9 cellular contexts compared by ENCODE assay signal in genomic region chr11:36306888-36307287, GRCh38. TPM values are rescaled to one million over a fixed set of nuclear protein-coding genes. Genes with fewer than 3 reads are reported as not detected.
DNase-seq lines count a peak whose midpoint lies in the region; ATAC-seq and TF ChIP-seq lines count a peak whose summit lies in the region.
"Had no signal": no experiment of that assay in that cellular context is flagged by ENCODE, and none has a peak within 500 bp of the region (broad histone marks: within the 10 kb centered on the region; RNA-seq: fewer than 3 reads in every experiment).

No MANE protein-coding gene starts in this region.

- no peak overlapping the region for H3K27ac Mint-ChIP-seq in CD4-positive, alpha-beta T cell
- H3K27ac Mint-ChIP-seq: activated naive CD4-positive, alpha-beta T cell treated with anti-CD3 and anti-CD28 coated beads, Interleukin-2, amount 50 U/mL, for 24 hours had no signal

- ATAC-seq in CD4-positive, alpha-beta T cell (ENCODE audit: poor library complexity), result no peak
- peak; percentile 66 for ATAC-seq in HG03175 (IDR thresholded peaks at IDR 0.05; ENCODE audit: unreplicated experiment)
- no peak for ATAC-seq in HG02610 (IDR thresholded peaks at IDR 0.05; ENCODE audit: unreplicated experiment)
- no peak for ATAC-seq in Right ventricle myocardium inferior

- no peak for DNase-seq in CD4-positive, alpha-beta T cell
- peak; percentile 18 for DNase-seq in WERI-Rb-1
- DNase-seq in activated CD4-positive, CD25-positive, alpha-beta regulatory T cell (lab: John Stamatoyannopoulos, UW), result no peak
- DNase-seq in cerebellum (ENCODE audit: low spot score), result no peak
- no peak for DNase-seq in Right ventricle myocardium inferior (ENCODE audit: missing footprints)

- CTCF ChIA-PET in CD4-positive, alpha-beta T cell (lab: Charles Lee), result no interaction called here

- peaks cover 22% of the 10 kb centered on the region for H3K27me3 Mint-ChIP-seq in CD4-positive, alpha-beta T cell

- H3K4me1 Mint-ChIP-seq in CD4-positive, alpha-beta T cell (ENCODE audit: low read depth), result peaks cover 7% of the 10 kb centered on the region
- H3K4me1 Mint-ChIP-seq: activated naive CD4-positive, alpha-beta T cell treated with anti-CD3 and anti-CD28 coated beads, Interleukin-2, amount 50 U/mL, for 24 hours had no signal

- POLR2A ChIA-PET in CD4-positive, alpha-beta T cell (lab: Charles Lee), result no interaction called here

- H3K9me3 Mint-ChIP-seq in CD4-positive, alpha-beta T cell, result no peaks in the 10 kb centered on the region
- H3K9me3 Mint-ChIP-seq: activated naive CD4-positive, alpha-beta T cell treated with anti-CD3 and anti-CD28 coated beads, Interleukin-2, amount 50 U/mL, for 24 hours had no signal

- peak; percentile 64 to 68 for TF ChIP-seq RAD21 in liver (IDR thresholded peaks at IDR 0.05)

- H3K36me3 ChIP-seq in WERI-Rb-1 (no peaks in the 10 kb centered on the region), liver (ENCODE audit: control insufficient read depth in 4 of 4, insufficient read depth in 3 of 4, low read depth in 1 of 4, low read length in 3 of 4) (no peaks in the 10 kb centered on the region)

- no peak overlapping the region for H3K9ac ChIP-seq in liver (ENCODE audit: low read depth in 1 of 2, low read length in 2 of 2)

- no peaks in the 10 kb centered on the region for H3K36me3 Mint-ChIP-seq in CD4-positive, alpha-beta T cell (ENCODE audit: low read depth)
- H3K36me3 Mint-ChIP-seq: activated naive CD4-positive, alpha-beta T cell treated with anti-CD3 and anti-CD28 coated beads, Interleukin-2, amount 50 U/mL, for 24 hours had no signal

- no peaks in the 10 kb centered on the region for H3K4me1 ChIP-seq in liver (ENCODE audit: control insufficient read depth in 4 of 4, insufficient read depth in 4 of 4, low read length in 3 of 4)

- TF ChIP-seq CTCF in CD4-positive, alpha-beta T cell (IDR thresholded peaks at IDR 0.05), result peak; percentile 33
- TF ChIP-seq CTCF in WERI-Rb-1 (IDR thresholded peaks at IDR 0.05; ENCODE audit: low read depth, low read length), result peak; percentile 40; the same call in 1 of the 2 replicates
- peak; percentile 33 for TF ChIP-seq CTCF in liver (IDR thresholded peaks at IDR 0.05; ENCODE audit: low read depth, low read length, missing input control)

- intact Hi-C loops in CD4-positive, alpha-beta T cell (cut with DNase I, micrococcal nuclease), result loop anchor here in 1 of 2 experiments (1.0 to 5.0 kb wide), 2 partner anchors 171 to 185 kb away; no protein-coding TSS in a partner anchor
- intact Hi-C loops in Right ventricle myocardium inferior (cut with DNase I), result no loop called here

- WGBS in liver, result 40% methylated on average over 3 of the region's 3 CpGs

- H3K4me3 ChIP-seq in WERI-Rb-1 (ENCODE audit: low read depth, low read length) (no peak overlapping the region), liver (ENCODE audit: low read depth in 1 of 3, low read length in 3 of 3) (no peak overlapping the region)

- H3K9me3 ChIP-seq in CD4-positive, alpha-beta T cell (ENCODE audit: control insufficient read depth, low read length), result no peaks in the 10 kb centered on the region
- no peaks in the 10 kb centered on the region for H3K9me3 ChIP-seq in WERI-Rb-1 (ENCODE audit: severe bottlenecking)
- H3K9me3 ChIP-seq in liver (ENCODE audit: control insufficient read depth in 4 of 4, low read length in 3 of 4), result no peaks in the 10 kb centered on the region

- no peaks in the 10 kb centered on the region for H3K27me3 ChIP-seq in CD4-positive, alpha-beta T cell (ENCODE audit: control insufficient read depth, insufficient read depth, low read length)
- H3K27me3 ChIP-seq in WERI-Rb-1 (ENCODE audit: insufficient read depth, low read depth, severe bottlenecking) (no peaks in the 10 kb centered on the region), liver (ENCODE audit: control insufficient read depth in 4 of 4, insufficient read depth in 4 of 4, low read length in 3 of 4) (no peaks in the 10 kb centered on the region)

- H3K27ac ChIP-seq in CD4-positive, alpha-beta T cell (ENCODE audit: low read depth, low read length), result no peak overlapping the region
- H3K27ac ChIP-seq in WERI-Rb-1 (no peak overlapping the region), liver (ENCODE audit: low read depth in 1 of 2, low read length in 2 of 2) (no peak overlapping the region)

- no peak overlapping the region for H3K4me3 Mint-ChIP-seq in CD4-positive, alpha-beta T cell
- H3K4me3 Mint-ChIP-seq: activated naive CD4-positive, alpha-beta T cell treated with anti-CD3 and anti-CD28 coated beads, Interleukin-2, amount 50 U/mL, for 24 hours had no signal

TF ChIP-seq in liver, 16 proteins besides CTCF, POLR2A, EP300 and RAD21:
- TF ChIP-seq YY1 (IDR thresholded peaks at IDR 0.05) (no peak), FOXA2 (IDR thresholded peaks at IDR 0.05) (no peak), MAX (IDR thresholded peaks at IDR 0.05) (no peak), REST (IDR thresholded peaks at IDR 0.05) (no peak), SP1 (IDR thresholded peaks at IDR 0.05) (no peak), ATF3 (IDR thresholded peaks at IDR 0.05) (no peak), HNF4A (conservative IDR thresholded peaks at IDR 0.05) (no peak), TAF1 (conservative IDR thresholded peaks at IDR 0.05) (no peak)

RNA-seq across cellular contexts. Expression of gene PRR5L, which starts 10.8 kb away (rescaled TPM):
- total RNA-seq in CD4-positive, alpha-beta T cell, result 1 to 10 TPM; 5.4 to 7.6 TPM
- total RNA-seq in liver, result 1 to 10 TPM; 6.6 to 8.5 TPM
- polyA plus RNA-seq in liver, result 1 to 10 TPM; 1.2 to 2.4 TPM
- 12.9 TPM for total RNA-seq in cerebellum
- 1.6 TPM for total RNA-seq in Right ventricle myocardium inferior

RNA-seq across cellular contexts. Expression of gene COMMD9, which starts 17.7 kb away (rescaled TPM):
- 10 to 100 TPM; 33.6 to 34.6 TPM for total RNA-seq in CD4-positive, alpha-beta T cell
- total RNA-seq in liver (10 to 100 TPM; 22.9 to 27.8 TPM), cerebellum (34.8 TPM), Right ventricle myocardium inferior (56.0 TPM)
- polyA plus RNA-seq in liver, result 10 to 100 TPM; 28.7 to 50.8 TPM
